In genomic region chr13:67224148-67224846, GRCh38 we compare ENCODE assay signal across 8 cellular contexts. TPM values are rescaled to one million over a fixed set of nuclear protein-coding genes. Genes with fewer than 3 reads are reported as not detected.
DNase-seq lines count a peak whose midpoint lies in the region; ATAC-seq and TF ChIP-seq lines count a peak whose summit lies in the region.

No MANE protein-coding gene starts in this region.

- H3K4me3 Mint-ChIP-seq in activated T-helper 1 cell treated with anti-CD3 and anti-CD28 coated beads, Interleukin-12 subunit alpha, Interleukin-12 subunit beta, Interleukin-2, Interleukin-4 antibody, amounts not matched to agents 30 ng/mL and 10 ng/mL and 1 ng/mL, durations not matched to agents 14 hours and 24 hours and 36 hours = no peak overlapping the region

- 16 to 18% methylated on average over 9 of the region's 9 CpGs for WGBS in lower leg skin, 2 donors

- H3K4me3 ChIP-seq in WERI-Rb-1 (ENCODE audit: low read depth, low read length) (no peak overlapping the region), lower leg skin (ENCODE audit: low read depth, poor library complexity, severe bottlenecking) (no peak overlapping the region)

- intact Hi-C loops in activated T-helper 1 cell treated with anti-CD3 and anti-CD28 coated beads, Interleukin-12 subunit alpha, Interleukin-12 subunit beta, Interleukin-2, Interleukin-4 antibody, amounts not matched to agents 30 ng/mL and 10 ng/mL and 1 ng/mL, durations not matched to agents 14 hours and 24 hours and 36 hours (cut with micrococcal nuclease) = no loop called here
- intact Hi-C loops in lower leg skin (cut with DNase I; ENCODE audit: low total_unique reads) = no loop called here

- H3K9me3 ChIP-seq in WERI-Rb-1 (ENCODE audit: severe bottlenecking) = no peaks in the 10 kb centered on the region

- H3K36me3 Mint-ChIP-seq in activated T-helper 1 cell treated with anti-CD3 and anti-CD28 coated beads, Interleukin-12 subunit alpha, Interleukin-12 subunit beta, Interleukin-2, Interleukin-4 antibody, amounts not matched to agents 30 ng/mL and 10 ng/mL and 1 ng/mL, durations not matched to agents 14 hours and 24 hours and 36 hours (ENCODE audit: low read depth) = no peaks in the 10 kb centered on the region

- no peak for TF ChIP-seq POLR2A in lower leg skin (IDR thresholded peaks at IDR 0.05)

- no peak overlapping the region for H3K27ac ChIP-seq in WERI-Rb-1

- peaks cover 7% of the 10 kb centered on the region for H3K4me1 Mint-ChIP-seq in activated T-helper 1 cell treated with anti-CD3 and anti-CD28 coated beads, Interleukin-12 subunit alpha, Interleukin-12 subunit beta, Interleukin-2, Interleukin-4 antibody, amounts not matched to agents 30 ng/mL and 10 ng/mL and 1 ng/mL, durations not matched to agents 14 hours and 24 hours and 36 hours (ENCODE audit: low read depth)

- no peaks in the 10 kb centered on the region for H3K36me3 ChIP-seq in WERI-Rb-1

- ATAC-seq in HG03064 (IDR thresholded peaks at IDR 0.05; ENCODE audit: low read depth, unreplicated experiment) = peak; percentile 55

- H3K27me3 ChIP-seq in WERI-Rb-1 (ENCODE audit: insufficient read depth, low read depth, severe bottlenecking) = no peaks in the 10 kb centered on the region

- H3K27ac Mint-ChIP-seq in activated T-helper 1 cell treated with anti-CD3 and anti-CD28 coated beads, Interleukin-12 subunit alpha, Interleukin-12 subunit beta, Interleukin-2, Interleukin-4 antibody, amounts not matched to agents 30 ng/mL and 10 ng/mL and 1 ng/mL, durations not matched to agents 14 hours and 24 hours and 36 hours = no peak overlapping the region

- H3K9me3 Mint-ChIP-seq in activated T-helper 1 cell treated with anti-CD3 and anti-CD28 coated beads, Interleukin-12 subunit alpha, Interleukin-12 subunit beta, Interleukin-2, Interleukin-4 antibody, amounts not matched to agents 30 ng/mL and 10 ng/mL and 1 ng/mL, durations not matched to agents 14 hours and 24 hours and 36 hours = no peaks in the 10 kb centered on the region

- H3K27me3 Mint-ChIP-seq in activated T-helper 1 cell treated with anti-CD3 and anti-CD28 coated beads, Interleukin-12 subunit alpha, Interleukin-12 subunit beta, Interleukin-2, Interleukin-4 antibody, amounts not matched to agents 30 ng/mL and 10 ng/mL and 1 ng/mL, durations not matched to agents 14 hours and 24 hours and 36 hours (ENCODE audit: insufficient read depth) = peaks cover 5% of the 10 kb centered on the region

- peak; percentile 29; the same call in 1 of the 2 replicates for TF ChIP-seq CTCF in WERI-Rb-1 (IDR thresholded peaks at IDR 0.05; ENCODE audit: low read depth, low read length)
- TF ChIP-seq CTCF in lower leg skin (IDR thresholded peaks at IDR 0.05) = peak in 1 of 3 donors; percentile 38

- peak; percentile 9 for DNase-seq in activated T-helper 1 cell treated with Interleukin-2 at 50 U/mL for 16 hours (ENCODE audit: low read depth)
- no peak for DNase-seq in activated T-helper 1 cell treated with anti-CD3 and anti-CD28 coated beads, Interleukin-12 subunit alpha, Interleukin-12 subunit beta, Interleukin-2, Interleukin-4 antibody, amounts not matched to agents 30 ng/mL and 10 ng/mL and 1 ng/mL, durations not matched to agents 14 hours and 24 hours and 36 hours (ENCODE audit: low spot score)
- peak; percentile 81 for DNase-seq in NCI-H2171 (lab: John Stamatoyannopoulos, UW)
- peak; percentile 50 for DNase-seq in WERI-Rb-1
- DNase-seq in dermis microvascular lymphatic vessel endothelial cell (ENCODE audit: low read depth in 2 of 2) = peak; percentile 68 to 88
- peak; percentile 44 to 91 for DNase-seq in lower leg skin (ENCODE audit: low spot score in 2 of 2)
- peak; percentile 20 for DNase-seq in stimulated activated CD8-positive, alpha-beta memory T cell treated with anti-CD3 and anti-CD28 coated beads, Interleukin-12 subunit alpha, Interleukin-12 subunit beta, amount 100 ng/mL, for 1 hour (ENCODE audit: low read depth)

RNA-seq across cellular contexts. Expression of gene PCDH9, which starts 5.8 kb away (rescaled TPM):
- 0.21 and 0.27 TPM in 2 replicates for total RNA-seq in activated T-helper 1 cell treated with anti-CD3 and anti-CD28 coated beads, Interleukin-12 subunit alpha, Interleukin-12 subunit beta, Interleukin-2, Interleukin-4 antibody, amounts not matched to agents 30 ng/mL and 10 ng/mL and 1 ng/mL, durations not matched to agents 14 hours and 24 hours and 36 hours
- 0.51 and 0.90 TPM in 2 replicates for total RNA-seq in dermis microvascular lymphatic vessel endothelial cell
- under 1 TPM; 0.21 to 0.84 (median 0.36) TPM for total RNA-seq in lower leg skin
